Comparison of ENCODE assay signal across 24 cellular contexts in the genomic region with DNA sequence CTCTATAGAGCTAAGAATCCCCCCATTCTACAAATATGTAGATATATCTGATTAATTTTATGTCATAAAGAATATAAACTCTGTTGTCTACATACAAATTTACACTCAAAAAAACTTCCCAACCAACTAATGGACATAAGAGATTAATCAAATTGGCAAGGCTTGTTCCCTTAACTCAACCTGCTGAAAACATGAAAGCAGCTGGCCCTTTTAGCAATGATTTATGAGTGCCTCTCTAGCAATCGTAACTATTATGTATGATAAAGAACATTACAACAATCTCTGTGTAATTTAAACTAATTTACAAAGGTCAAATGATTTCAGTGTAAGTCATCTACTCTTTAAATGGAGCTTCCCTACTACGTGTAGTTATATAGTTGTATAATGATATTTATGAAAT.
DNase-seq lines count a peak whose midpoint lies in the region; FAIRE-seq lines count a peak whose summit lies in the region.
"Had no signal": no experiment of that assay in that cellular context is flagged by ENCODE, and none has a peak within 500 bp of the region (broad histone marks: within the 10 kb centered on the region; RNA-seq: fewer than 3 reads in every experiment).

No MANE protein-coding gene starts in this region.

- no peaks in the 10 kb centered on the region for H3K36me3 Mint-ChIP-seq in activated T-helper 2 cell treated with anti-CD3 and anti-CD28 coated beads, Interferon-gamma antibody, Interleukin-2, Interleukin-4, amounts not matched to agents 10 μg/mL and 5 μg/mL and 100 μg/mL, durations not matched to agents 14 hours and 24 hours and 36 hours (ENCODE audit: low read depth)
- H3K36me3 Mint-ChIP-seq: CD14-positive monocyte; CD8-positive, alpha-beta memory T cell had no signal

- intact Hi-C loops in activated T-helper 2 cell treated with anti-CD3 and anti-CD28 coated beads, Interferon-gamma antibody, Interleukin-2, Interleukin-4, amounts not matched to agents 10 μg/mL and 5 μg/mL and 100 μg/mL, durations not matched to agents 14 hours and 24 hours and 36 hours (cut with micrococcal nuclease) = no loop called here

- no peak overlapping the region for H3K27ac Mint-ChIP-seq in activated T-helper 2 cell treated with anti-CD3 and anti-CD28 coated beads, Interferon-gamma antibody, Interleukin-2, Interleukin-4, amounts not matched to agents 10 μg/mL and 5 μg/mL and 100 μg/mL, durations not matched to agents 14 hours and 24 hours and 36 hours
- H3K27ac Mint-ChIP-seq: B cell; CD14-positive monocyte; CD8-positive, alpha-beta memory T cell; HFFc6 had no signal

- no peak overlapping the region for H3K4me3 Mint-ChIP-seq in activated T-helper 2 cell treated with anti-CD3 and anti-CD28 coated beads, Interferon-gamma antibody, Interleukin-2, Interleukin-4, amounts not matched to agents 10 μg/mL and 5 μg/mL and 100 μg/mL, durations not matched to agents 14 hours and 24 hours and 36 hours (ENCODE audit: low read depth)
- H3K4me3 Mint-ChIP-seq: B cell; CD14-positive monocyte; CD8-positive, alpha-beta memory T cell; HFFc6 had no signal

- no peaks in the 10 kb centered on the region for H3K4me1 Mint-ChIP-seq in activated T-helper 2 cell treated with anti-CD3 and anti-CD28 coated beads, Interferon-gamma antibody, Interleukin-2, Interleukin-4, amounts not matched to agents 10 μg/mL and 5 μg/mL and 100 μg/mL, durations not matched to agents 14 hours and 24 hours and 36 hours (ENCODE audit: low read depth)
- H3K4me1 Mint-ChIP-seq: B cell; CD14-positive monocyte; CD8-positive, alpha-beta memory T cell had no signal

- DNase-seq in DMS153 (lab: John Stamatoyannopoulos, UW) (peak; percentile 4), DMS153 treated with DMSO at 0.1 percent for 48 hours (lab: John Stamatoyannopoulos, UW; ENCODE audit: unreplicated experiment) (no peak), NCI-H1417 treated with DMSO at 0.1 percent for 48 hours (lab: John Stamatoyannopoulos, UW) (peak; percentile 81), SHP77 (lab: John Stamatoyannopoulos, UW) (peak; percentile 2 to 14), GM19239 (ENCODE audit: insufficient read length, low spot score) (no peak)
- DNase-seq in activated T-helper 2 cell treated with anti-CD3 and anti-CD28 coated beads, Interferon-gamma antibody, Interleukin-2, Interleukin-4, amounts not matched to agents 10 μg/mL and 5 μg/mL and 100 μg/mL, durations not matched to agents 14 hours and 24 hours and 36 hours (ENCODE audit: low spot score) = no peak
- no peak for DNase-seq in stimulated activated naive CD4-positive, alpha-beta T cell treated with Interleukin-2 at 50 U/mL for 16 hours (lab: John Stamatoyannopoulos, UW)
- DNase-seq: Calu3; CD8-positive, alpha-beta memory T cell; GOT3; HFFc6; KBM-7; NCI-H2029 treated with DMSO at 0.1 percent for 48 hours; NCI-H2171 treated with DMSO at 0.1 percent for 48 hours; NCI-H345; NCI-H510A treated with DMSO at 0.1 percent for 48 hours; NCI-H82; SIG-M5; T-helper 2 cell had no signal

- no peaks in the 10 kb centered on the region for H3K9me3 Mint-ChIP-seq in activated T-helper 2 cell treated with anti-CD3 and anti-CD28 coated beads, Interferon-gamma antibody, Interleukin-2, Interleukin-4, amounts not matched to agents 10 μg/mL and 5 μg/mL and 100 μg/mL, durations not matched to agents 14 hours and 24 hours and 36 hours
- H3K9me3 Mint-ChIP-seq: CD14-positive monocyte, HFFc6 had no signal

- peaks cover 5% of the 10 kb centered on the region for H3K27me3 Mint-ChIP-seq in activated T-helper 2 cell treated with anti-CD3 and anti-CD28 coated beads, Interferon-gamma antibody, Interleukin-2, Interleukin-4, amounts not matched to agents 10 μg/mL and 5 μg/mL and 100 μg/mL, durations not matched to agents 14 hours and 24 hours and 36 hours (ENCODE audit: low read depth)
- H3K27me3 Mint-ChIP-seq: B cell had no signal

- FAIRE-seq in colon (lab: Jason Lieb, UNC) (peak; percentile 53), GM19239 (lab: Jason Lieb, UNC) (no peak)
- FAIRE-seq: GM18507, HTR-8/SVneo had no signal

Comparison
In these comparisons a context has a peak if more than half of its experiments do, and no peak if none do; other contexts are left out.
1. DNase-seq: peak in DMS153 (single experiment), NCI-H1417 treated with DMSO at 0.1 percent for 48 hours (single experiment) and SHP77 (2 of 2); none in DMS153 treated with DMSO at 0.1 percent for 48 hours (single experiment), activated T-helper 2 cell treated with anti-CD3 and anti-CD28 coated beads, Interferon-gamma antibody, Interleukin-2, Interleukin-4, amounts not matched to agents 10 μg/mL and 5 μg/mL and 100 μg/mL, durations not matched to agents 14 hours and 24 hours and 36 hours (single experiment), GM19239 (single experiment) and stimulated activated naive CD4-positive, alpha-beta T cell treated with Interleukin-2 at 50 U/mL for 16 hours (single experiment).